24 cellular contexts compared by ENCODE assay signal in the genomic region with DNA sequence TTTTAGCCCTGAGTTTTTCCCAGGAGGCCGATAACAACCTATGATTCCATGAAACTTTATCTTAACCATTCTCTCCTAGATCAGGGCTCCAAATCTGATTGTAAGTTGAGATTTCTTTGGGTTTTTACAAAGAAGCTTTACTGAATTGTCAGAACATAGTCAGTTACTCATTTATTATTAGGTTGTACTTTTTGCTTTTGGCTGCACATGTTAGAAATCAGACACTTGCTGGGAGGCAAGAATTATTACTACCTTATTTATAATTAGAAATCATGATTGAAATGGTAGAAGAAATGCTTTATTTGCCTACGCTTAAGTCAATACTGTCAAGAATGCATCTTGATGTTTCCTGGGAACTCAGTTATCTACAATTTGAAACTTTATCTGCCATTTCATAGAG.
DNase-seq lines count a peak whose midpoint lies in the region; ATAC-seq, FAIRE-seq and TF ChIP-seq lines count a peak whose summit lies in the region.
"Had no signal": no experiment of that assay in that cellular context is flagged by ENCODE, and none has a peak within 500 bp of the region (broad histone marks: within the 10 kb centered on the region; RNA-seq: fewer than 3 reads in every experiment).

No MANE protein-coding gene starts in this region.

- H3K36me3 ChIP-seq in CD8-positive, alpha-beta T cell (ENCODE audit: insufficient read depth, low read length): peaks cover 20% of the 10 kb centered on the region
- H3K36me3 ChIP-seq in K562 (ENCODE audit: control insufficient read depth, insufficient read depth, low read length): no peaks in the 10 kb centered on the region; the same call in 2 of the 3 replicates
- H3K36me3 ChIP-seq: ascending aorta, sigmoid colon, tibial artery had no signal

- intact Hi-C loops in CD8-positive, alpha-beta T cell (cut with DNase I, micrococcal nuclease): loop anchor here in 1 of 2 experiments (5.0 kb wide), 1 partner anchor 50 kb away; no protein-coding TSS in a partner anchor
- intact Hi-C loops in K562 (cut with micrococcal nuclease): no loop called here

- POLR2A ChIA-PET in CD8-positive, alpha-beta T cell (lab: Charles Lee): interaction anchor here (0.7 to 2.2 kb wide), 2 partner anchors 8 to 18 kb away, joined by 3 to 9 read pairs; no protein-coding TSS in a partner anchor
- POLR2A ChIA-PET in K562 (lab: Yijun Ruan, JAX): interaction anchor here (0.6 to 2.0 kb wide), 2 partner anchors 8 to 70 kb away, joined by 3 to 9 read pairs; no protein-coding TSS in a partner anchor

- H3K4me2 ChIP-seq in K562 (ENCODE audit: insufficient read depth, low read length): no peak overlapping the region

- no peak for TF ChIP-seq CTCF in CD8-positive, alpha-beta T cell (IDR thresholded peaks at IDR 0.05)
- TF ChIP-seq CTCF in K562 (IDR thresholded peaks at IDR 0.05 in 2 of 3, conservative IDR thresholded peaks at IDR 0.05 in 1 of 3; ENCODE audit: insufficient read depth in 2 of 3, low read depth in 1 of 3, low read length in 3 of 3): no peak

- H3K4me1 Mint-ChIP-seq in CD8-positive, alpha-beta T cell (ENCODE audit: low read depth): peaks cover 85% of the 10 kb centered on the region
- peaks cover 34 to 46% (median 43%) of the 10 kb centered on the region in 3 donors for H3K4me1 Mint-ChIP-seq in IgD-negative memory B cell
- peaks cover 58 to 63% of the 10 kb centered on the region in 2 donors for H3K4me1 Mint-ChIP-seq in natural killer cell treated with Interleukin-12 subunit alpha and Interleukin-12 subunit beta and Interleukin-15 and Interleukin-18, amount 100 ng/mL, for 72 hours (ENCODE audit: low read depth in 2 of 2)

- TF ChIP-seq POLR2A in K562 (conservative IDR thresholded peaks at IDR 0.05): no peak

- H3K9me1 ChIP-seq in K562 (ENCODE audit: control insufficient read depth, insufficient read depth, low read length): no peaks in the 10 kb centered on the region

- FAIRE-seq in K562 (lab: Jason Lieb, UNC): no peak
- FAIRE-seq: D721Med had no signal

- H3K4me3 ChIP-seq in CD8-positive, alpha-beta T cell (ENCODE audit: low read depth, low read length): no peak overlapping the region
- H3K4me3 ChIP-seq in K562: no peak overlapping the region
- H3K4me3 ChIP-seq: ascending aorta, left lung, sigmoid colon, tibial artery had no signal

- H3K27ac Mint-ChIP-seq in CD8-positive, alpha-beta T cell: peak overlapping the region; percentile 47
- H3K27ac Mint-ChIP-seq in IgD-negative memory B cell: peak overlapping the region in 2 of 3 donors; percentile 87 to 89
- peak overlapping the region; percentile 83 to 86 for H3K27ac Mint-ChIP-seq in natural killer cell treated with Interleukin-12 subunit alpha and Interleukin-12 subunit beta and Interleukin-15 and Interleukin-18, amount 100 ng/mL, for 72 hours

- H3K4me3 Mint-ChIP-seq in CD8-positive, alpha-beta T cell: no peak overlapping the region
- no peak overlapping the region for H3K4me3 Mint-ChIP-seq in IgD-negative memory B cell
- no peak overlapping the region for H3K4me3 Mint-ChIP-seq in natural killer cell treated with Interleukin-12 subunit alpha and Interleukin-12 subunit beta and Interleukin-15 and Interleukin-18, amount 100 ng/mL, for 72 hours
- H3K4me3 Mint-ChIP-seq: stimulated activated naive B cell treated with anti-CD40 and anti-IgM and Interleukin-4, amounts not matched to agents 10 μg/mL and 1 μg/mL and 100 μg/mL, for 72 hours had no signal

- in situ Hi-C loops in K562 (cut with MboI): no loop called here

- H3K27me3 ChIP-seq in CD8-positive, alpha-beta T cell (ENCODE audit: insufficient read depth, low read length): no peaks in the 10 kb centered on the region
- no peaks in the 10 kb centered on the region for H3K27me3 ChIP-seq in K562 (ENCODE audit: control insufficient read depth in 2 of 2, insufficient read depth in 2 of 2, low read length in 2 of 2)
- H3K27me3 ChIP-seq: ascending aorta, left lung, sigmoid colon, tibial artery had no signal

- no peak overlapping the region for H2AFZ ChIP-seq in K562 (ENCODE audit: low read depth, low read length)

- DNase-seq in CD8-positive, alpha-beta T cell: no peak
- DNase-seq in K562 (ENCODE audit: extremely low read depth in 1 of 4, low spot score in 3 of 4) (no peak), OCI-M1 (lab: John Stamatoyannopoulos, UW) (no peak), RPMI8226 (no peak)
- DNase-seq in natural killer cell treated with Interleukin-12 subunit alpha and Interleukin-12 subunit beta and Interleukin-15 and Interleukin-18, amount 100 ng/mL, for 72 hours (ENCODE audit: low spot score): no peak
- DNase-seq in stimulated activated CD4-positive, alpha-beta T cell treated with anti-CD3 and anti-CD28 coated beads, Interleukin-4, amount 100 ng/mL, for 4 hours: no peak
- DNase-seq: activated CD4-positive, CD25-positive, alpha-beta regulatory T cell treated with anti-CD3 and anti-CD28 coated beads, Interleukin-2, amount 50 U/mL, for 72 hours; activated gamma-delta T cell; effector CD8-positive, alpha-beta T cell; glutamatergic neuron; H7; left lung; NCI-H1417 treated with DMSO at 0.1 percent for 48 hours; NCI-H2171; NCI-H526; posterior cingulate gyrus; SIG-M5; sigmoid colon; stimulated activated naive B cell treated with anti-CD40 and anti-IgM and Interleukin-4, amounts not matched to agents 10 μg/mL and 1 μg/mL and 100 μg/mL, for 72 hours; T1000 had no signal

- H4K20me1 ChIP-seq in K562 (replicated peaks; ENCODE audit: control insufficient read depth, insufficient read depth, low read length): no peaks in the 10 kb centered on the region

- H3K9me3 ChIP-seq in CD8-positive, alpha-beta T cell (ENCODE audit: low read length): no peaks in the 10 kb centered on the region
- H3K9me3 ChIP-seq in K562 (replicated peaks; ENCODE audit: control insufficient read depth, insufficient read depth, low read depth, low read length): no peaks in the 10 kb centered on the region
- H3K9me3 ChIP-seq: ascending aorta, left lung, sigmoid colon, tibial artery had no signal

- no peak for ATAC-seq in CD8-positive, alpha-beta T cell
- ATAC-seq in K562: no peak
- no peak for ATAC-seq in natural killer cell treated with Interleukin-12 subunit alpha and Interleukin-12 subunit beta and Interleukin-15 and Interleukin-18, amount 100 ng/mL, for 72 hours
- ATAC-seq: stimulated activated naive B cell treated with anti-CD40 and anti-IgM and Interleukin-4, amounts not matched to agents 10 μg/mL and 1 μg/mL and 100 μg/mL, for 72 hours had no signal

- no peak overlapping the region for H3K27ac ChIP-seq in CD8-positive, alpha-beta T cell (ENCODE audit: low read depth, low read length)
- no peak overlapping the region for H3K27ac ChIP-seq in K562 (ENCODE audit: extremely low read depth, low read depth, low read length)
- H3K27ac ChIP-seq: ascending aorta, left lung, tibial artery had no signal

- 86% methylated on average over 2 of the region's 2 CpGs for WGBS in K562 (ENCODE audit: insufficient coverage, low coverage, missing lambda C conversion rate)

- no peaks in the 10 kb centered on the region for H3K27me3 Mint-ChIP-seq in CD8-positive, alpha-beta T cell (ENCODE audit: low read depth)
- no peaks in the 10 kb centered on the region for H3K27me3 Mint-ChIP-seq in IgD-negative memory B cell
- no peaks in the 10 kb centered on the region for H3K27me3 Mint-ChIP-seq in natural killer cell treated with Interleukin-12 subunit alpha and Interleukin-12 subunit beta and Interleukin-15 and Interleukin-18, amount 100 ng/mL, for 72 hours
- H3K27me3 Mint-ChIP-seq: stimulated activated naive B cell treated with anti-CD40 and anti-IgM and Interleukin-4, amounts not matched to agents 10 μg/mL and 1 μg/mL and 100 μg/mL, for 72 hours had no signal

- CTCF ChIA-PET in CD8-positive, alpha-beta T cell (lab: Charles Lee): interaction anchor here (0.8 to 1.9 kb wide), 3 partner anchors 16 to 78 kb away, joined by 3 to 7 read pairs (median 3); partner anchors contain the start of gene WFDC5
- CTCF ChIA-PET in K562 (lab: Yijun Ruan, JAX; ENCODE audit: low intra/inter-chr PET ratio): no interaction called here

- peaks cover 63% of the 10 kb centered on the region for H3K36me3 Mint-ChIP-seq in CD8-positive, alpha-beta T cell
- peaks cover 11% of the 10 kb centered on the region for H3K36me3 Mint-ChIP-seq in IgD-negative memory B cell
- peaks cover 11% of the 10 kb centered on the region for H3K36me3 Mint-ChIP-seq in natural killer cell treated with Interleukin-12 subunit alpha and Interleukin-12 subunit beta and Interleukin-15 and Interleukin-18, amount 100 ng/mL, for 72 hours

- no peak for TF ChIP-seq RAD21 in K562 (CRISPR knock-in tag; conservative IDR thresholded peaks at IDR 0.05 in 1 of 2, IDR thresholded peaks at IDR 0.05 in 1 of 2)

- no peaks in the 10 kb centered on the region for H3K9me3 Mint-ChIP-seq in CD8-positive, alpha-beta T cell
- peaks cover 0 to 2% (median 0%) of the 10 kb centered on the region in 3 donors for H3K9me3 Mint-ChIP-seq in IgD-negative memory B cell
- no peaks in the 10 kb centered on the region for H3K9me3 Mint-ChIP-seq in natural killer cell treated with Interleukin-12 subunit alpha and Interleukin-12 subunit beta and Interleukin-15 and Interleukin-18, amount 100 ng/mL, for 72 hours
- H3K9me3 Mint-ChIP-seq: stimulated activated naive B cell treated with anti-CD40 and anti-IgM and Interleukin-4, amounts not matched to agents 10 μg/mL and 1 μg/mL and 100 μg/mL, for 72 hours had no signal

- no peak for TF ChIP-seq EP300 in K562 (IDR thresholded peaks at IDR 0.05; ENCODE audit: low read length)

- no peak overlapping the region for H3K9ac ChIP-seq in K562 (ENCODE audit: insufficient read depth in 1 of 2, low read depth in 2 of 2, low read length in 2 of 2)

- H3K79me2 ChIP-seq in K562 (ENCODE audit: control insufficient read depth, insufficient read depth, low read length): no peaks in the 10 kb centered on the region

- BruUV-seq in K562 (replicated peaks; lab: Mats Ljungman, UMichigan): no TSS peak

- H3K4me1 ChIP-seq in CD8-positive, alpha-beta T cell (ENCODE audit: insufficient read depth, low read length): peaks cover 72% of the 10 kb centered on the region
- H3K4me1 ChIP-seq in K562 (replicated peaks in 1 of 2; ENCODE audit: control insufficient read depth in 2 of 2, insufficient read depth in 2 of 2, low read length in 2 of 2): peaks cover 0 to 15% of the 10 kb centered on the region in 2 experiments; a peak in 3 of 5 replicates
